In the genomic region with DNA sequence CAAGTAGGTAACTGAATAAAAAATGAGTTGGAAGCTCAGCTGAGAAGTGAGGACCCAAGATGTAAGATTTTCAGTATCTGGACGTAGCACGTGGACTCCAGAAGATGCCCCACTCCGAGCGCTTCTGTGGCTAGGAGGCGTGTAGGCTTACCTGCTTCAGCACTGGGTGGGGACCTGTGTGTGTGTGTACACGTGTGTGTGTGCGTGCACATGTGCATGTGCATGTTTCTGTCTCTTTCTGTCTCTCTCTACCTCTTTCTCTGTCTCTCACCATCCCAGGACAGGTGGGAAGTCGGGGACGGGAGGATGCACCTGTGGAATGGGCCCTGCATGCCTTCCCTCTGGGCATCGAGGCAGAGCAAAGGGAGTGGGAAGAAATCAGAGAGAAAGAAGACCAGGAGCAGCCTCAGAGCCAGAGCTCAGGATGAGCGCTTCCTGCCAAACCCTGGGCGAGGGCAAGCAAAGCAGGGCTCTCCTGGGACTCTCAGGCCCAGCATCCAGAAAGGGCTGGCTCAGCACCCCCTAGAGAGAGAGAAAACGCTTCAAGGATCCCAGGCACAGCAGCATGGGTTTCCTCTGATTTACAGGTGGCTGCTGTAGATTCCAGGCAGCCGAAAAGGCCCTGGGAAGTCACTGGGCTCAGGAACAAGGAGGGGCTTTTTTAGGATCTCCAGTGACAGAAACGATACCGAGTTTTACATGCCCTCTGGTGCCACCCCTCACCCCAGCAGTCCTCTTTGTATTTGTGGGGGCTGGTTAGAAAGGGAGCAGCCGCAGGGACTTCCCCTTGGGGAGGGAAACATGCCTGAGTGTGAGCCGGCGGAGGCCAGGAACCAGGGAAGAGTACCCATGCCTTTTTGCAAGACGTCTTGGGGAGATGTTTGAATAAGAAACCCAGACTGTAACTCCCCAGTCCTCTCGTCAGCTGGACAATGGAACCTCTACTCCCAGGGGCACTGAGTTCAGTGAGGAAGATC, we compare ENCODE assay signal across 1 cellular context.
TF ChIP-seq lines count a peak whose summit lies in the region.

No MANE protein-coding gene starts in this region.

TF ChIP-seq in WTC11, 78 proteins besides CTCF, POLR2A, EP300 and RAD21 (continued from another document):
- TF ChIP-seq, protein P1, sequence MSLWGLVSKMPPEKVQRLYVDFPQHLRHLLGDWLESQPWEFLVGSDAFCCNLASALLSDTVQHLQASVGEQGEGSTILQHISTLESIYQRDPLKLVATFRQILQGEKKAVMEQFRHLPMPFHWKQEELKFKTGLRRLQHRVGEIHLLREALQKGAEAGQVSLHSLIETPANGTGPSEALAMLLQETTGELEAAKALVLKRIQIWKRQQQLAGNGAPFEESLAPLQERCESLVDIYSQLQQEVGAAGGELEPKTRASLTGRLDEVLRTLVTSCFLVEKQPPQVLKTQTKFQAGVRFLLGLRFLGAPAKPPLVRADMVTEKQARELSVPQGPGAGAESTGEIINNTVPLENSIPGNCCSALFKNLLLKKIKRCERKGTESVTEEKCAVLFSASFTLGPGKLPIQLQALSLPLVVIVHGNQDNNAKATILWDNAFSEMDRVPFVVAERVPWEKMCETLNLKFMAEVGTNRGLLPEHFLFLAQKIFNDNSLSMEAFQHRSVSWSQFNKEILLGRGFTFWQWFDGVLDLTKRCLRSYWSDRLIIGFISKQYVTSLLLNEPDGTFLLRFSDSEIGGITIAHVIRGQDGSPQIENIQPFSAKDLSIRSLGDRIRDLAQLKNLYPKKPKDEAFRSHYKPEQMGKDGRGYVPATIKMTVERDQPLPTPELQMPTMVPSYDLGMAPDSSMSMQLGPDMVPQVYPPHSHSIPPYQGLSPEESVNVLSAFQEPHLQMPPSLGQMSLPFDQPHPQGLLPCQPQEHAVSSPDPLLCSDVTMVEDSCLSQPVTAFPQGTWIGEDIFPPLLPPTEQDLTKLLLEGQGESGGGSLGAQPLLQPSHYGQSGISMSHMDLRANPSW (CRISPR knock-in tag; conservative IDR thresholded peaks at IDR 0.05; ENCODE audit: low read depth) = no peak
- no peak for TF ChIP-seq MXD4 (CRISPR knock-in tag; IDR thresholded peaks at IDR 0.05; ENCODE audit: borderline replicate concordance)
- no peak for TF ChIP-seq CREM (CRISPR knock-in tag; IDR thresholded peaks at IDR 0.05)
- TF ChIP-seq JUN (CRISPR knock-in tag; IDR thresholded peaks at IDR 0.05) = no peak
- TF ChIP-seq KAT7 (CRISPR knock-in tag; IDR thresholded peaks at IDR 0.05; ENCODE audit: borderline replicate concordance) = no peak
- TF ChIP-seq, protein P2, sequence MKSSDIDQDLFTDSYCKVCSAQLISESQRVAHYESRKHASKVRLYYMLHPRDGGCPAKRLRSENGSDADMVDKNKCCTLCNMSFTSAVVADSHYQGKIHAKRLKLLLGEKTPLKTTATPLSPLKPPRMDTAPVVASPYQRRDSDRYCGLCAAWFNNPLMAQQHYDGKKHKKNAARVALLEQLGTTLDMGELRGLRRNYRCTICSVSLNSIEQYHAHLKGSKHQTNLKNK (CRISPR knock-in tag; IDR thresholded peaks at IDR 0.05) = no peak
- no peak for TF ChIP-seq EMX1 (CRISPR knock-in tag; IDR thresholded peaks at IDR 0.05)
- TF ChIP-seq FOXJ3 (CRISPR knock-in tag; IDR thresholded peaks at IDR 0.05; ENCODE audit: borderline replicate concordance) = no peak
- no peak for TF ChIP-seq ZNF671 (CRISPR knock-in tag; IDR thresholded peaks at IDR 0.05)
- TF ChIP-seq NR2C2 (CRISPR knock-in tag; IDR thresholded peaks at IDR 0.05) = no peak
- TF ChIP-seq GABPB1 (CRISPR knock-in tag; IDR thresholded peaks at IDR 0.05) = no peak
- no peak for TF ChIP-seq NFATC4 (CRISPR knock-in tag; IDR thresholded peaks at IDR 0.05)
- TF ChIP-seq ZNF263 (CRISPR knock-in tag; IDR thresholded peaks at IDR 0.05; ENCODE audit: low read depth) = no peak
- TF ChIP-seq ZNF317 (CRISPR knock-in tag; IDR thresholded peaks at IDR 0.05; ENCODE audit: borderline replicate concordance, low read depth) = no peak
- TF ChIP-seq, protein P3, sequence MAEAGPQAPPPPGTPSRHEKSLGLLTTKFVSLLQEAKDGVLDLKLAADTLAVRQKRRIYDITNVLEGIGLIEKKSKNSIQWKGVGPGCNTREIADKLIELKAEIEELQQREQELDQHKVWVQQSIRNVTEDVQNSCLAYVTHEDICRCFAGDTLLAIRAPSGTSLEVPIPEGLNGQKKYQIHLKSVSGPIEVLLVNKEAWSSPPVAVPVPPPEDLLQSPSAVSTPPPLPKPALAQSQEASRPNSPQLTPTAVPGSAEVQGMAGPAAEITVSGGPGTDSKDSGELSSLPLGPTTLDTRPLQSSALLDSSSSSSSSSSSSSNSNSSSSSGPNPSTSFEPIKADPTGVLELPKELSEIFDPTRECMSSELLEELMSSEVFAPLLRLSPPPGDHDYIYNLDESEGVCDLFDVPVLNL (CRISPR knock-in tag; IDR thresholded peaks at IDR 0.05; ENCODE audit: borderline replicate concordance, low read depth) = no peak
- TF ChIP-seq, protein P4, sequence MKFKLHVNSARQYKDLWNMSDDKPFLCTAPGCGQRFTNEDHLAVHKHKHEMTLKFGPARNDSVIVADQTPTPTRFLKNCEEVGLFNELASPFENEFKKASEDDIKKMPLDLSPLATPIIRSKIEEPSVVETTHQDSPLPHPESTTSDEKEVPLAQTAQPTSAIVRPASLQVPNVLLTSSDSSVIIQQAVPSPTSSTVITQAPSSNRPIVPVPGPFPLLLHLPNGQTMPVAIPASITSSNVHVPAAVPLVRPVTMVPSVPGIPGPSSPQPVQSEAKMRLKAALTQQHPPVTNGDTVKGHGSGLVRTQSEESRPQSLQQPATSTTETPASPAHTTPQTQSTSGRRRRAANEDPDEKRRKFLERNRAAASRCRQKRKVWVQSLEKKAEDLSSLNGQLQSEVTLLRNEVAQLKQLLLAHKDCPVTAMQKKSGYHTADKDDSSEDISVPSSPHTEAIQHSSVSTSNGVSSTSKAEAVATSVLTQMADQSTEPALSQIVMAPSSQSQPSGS (CRISPR knock-in tag; IDR thresholded peaks at IDR 0.05; ENCODE audit: borderline replicate concordance, low read depth) = no peak
- TF ChIP-seq CREB1 (CRISPR knock-in tag; IDR thresholded peaks at IDR 0.05) = no peak
- TF ChIP-seq ZNF121 (CRISPR knock-in tag; IDR thresholded peaks at IDR 0.05) = no peak
